Comparison of ENCODE assay signal across 17 cellular contexts in genomic region chrX:111761578-111762135, GRCh38.
DNase-seq lines count a peak whose midpoint lies in the region; ATAC-seq, FAIRE-seq and TF ChIP-seq lines count a peak whose summit lies in the region.
"Had no signal": no experiment of that assay in that cellular context is flagged by ENCODE, and none has a peak within 500 bp of the region (broad histone marks: within the 10 kb centered on the region; RNA-seq: fewer than 3 reads in every experiment).

No MANE protein-coding gene starts in this region.

- H3K27me3 Mint-ChIP-seq in activated naive CD4-positive, alpha-beta T cell treated with anti-CD3 and anti-CD28 coated beads, Interleukin-2, amount 50 U/mL, for 24 hours, result no peaks in the 10 kb centered on the region
- H3K27me3 Mint-ChIP-seq in H9 (ENCODE audit: low read depth) (no peaks in the 10 kb centered on the region), astrocyte (ENCODE audit: low read depth, unreplicated experiment) (no peaks in the 10 kb centered on the region), MCF 10A (ENCODE audit: insufficient read depth, unreplicated experiment) (peaks cover 65% of the 10 kb centered on the region)
- no peaks in the 10 kb centered on the region for H3K27me3 Mint-ChIP-seq in stimulated activated naive CD8-positive, alpha-beta T cell treated with anti-CD3 and anti-CD28 coated beads, Interleukin-15, amount 100 ng/mL, for 72 hours
- H3K27me3 Mint-ChIP-seq: B cell had no signal

- intact Hi-C loops in MCF 10A (cut with micrococcal nuclease), result no loop called here
- intact Hi-C loops in body of pancreas (cut with DNase I), result no loop called here

- no peaks in the 10 kb centered on the region for H3K4me1 ChIP-seq in H9 (ENCODE audit: insufficient read depth, low read length)
- H3K4me1 ChIP-seq in astrocyte (ENCODE audit: insufficient read depth, low read length), result no peaks in the 10 kb centered on the region
- no peaks in the 10 kb centered on the region for H3K4me1 ChIP-seq in body of pancreas
- H3K4me1 ChIP-seq: Caco-2 had no signal

- peak; percentile 58 for ATAC-seq in stimulated activated naive CD8-positive, alpha-beta T cell treated with anti-CD3 and anti-CD28 coated beads, Interleukin-15, amount 100 ng/mL, for 72 hours
- no peak for ATAC-seq in body of pancreas

- H3K4me2 ChIP-seq in H9 (ENCODE audit: insufficient read depth, insufficient read length, low read length) (no peak overlapping the region), astrocyte (ENCODE audit: low read length) (no peak overlapping the region)

- peak; percentile 99 for FAIRE-seq in astrocyte (lab: Jason Lieb, UNC)
- FAIRE-seq: A204.1, H54 had no signal

- H3K4me3 Mint-ChIP-seq in activated naive CD4-positive, alpha-beta T cell treated with anti-CD3 and anti-CD28 coated beads, Interleukin-2, amount 50 U/mL, for 24 hours, result no peak overlapping the region
- H3K4me3 Mint-ChIP-seq in H9 (no peak overlapping the region), astrocyte (ENCODE audit: unreplicated experiment) (no peak overlapping the region), MCF 10A (ENCODE audit: unreplicated experiment) (no peak overlapping the region)
- no peak overlapping the region for H3K4me3 Mint-ChIP-seq in stimulated activated naive CD8-positive, alpha-beta T cell treated with anti-CD3 and anti-CD28 coated beads, Interleukin-15, amount 100 ng/mL, for 72 hours
- H3K4me3 Mint-ChIP-seq: B cell; CD8-positive, alpha-beta memory T cell had no signal

- H3K14ac ChIP-seq in H9 (ENCODE audit: insufficient read depth, low read length), result no peak overlapping the region

- H3K9me3 ChIP-seq in H9 (ENCODE audit: control insufficient read depth, low read depth, low read length), result no peaks in the 10 kb centered on the region
- no peaks in the 10 kb centered on the region for H3K9me3 ChIP-seq in astrocyte (ENCODE audit: insufficient read depth, low read depth, low read length)
- H3K9me3 ChIP-seq in body of pancreas, result no peaks in the 10 kb centered on the region
- H3K9me3 ChIP-seq: Caco-2 had no signal

- no peaks in the 10 kb centered on the region for H3K4me1 Mint-ChIP-seq in activated naive CD4-positive, alpha-beta T cell treated with anti-CD3 and anti-CD28 coated beads, Interleukin-2, amount 50 U/mL, for 24 hours
- no peaks in the 10 kb centered on the region for H3K4me1 Mint-ChIP-seq in H9
- no peaks in the 10 kb centered on the region for H3K4me1 Mint-ChIP-seq in astrocyte (ENCODE audit: low read depth, unreplicated experiment)
- H3K4me1 Mint-ChIP-seq in stimulated activated naive CD8-positive, alpha-beta T cell treated with anti-CD3 and anti-CD28 coated beads, Interleukin-15, amount 100 ng/mL, for 72 hours, result peaks cover 12% of the 10 kb centered on the region
- no peaks in the 10 kb centered on the region for H3K4me1 Mint-ChIP-seq in MCF 10A (ENCODE audit: insufficient read depth, unreplicated experiment)
- H3K4me1 Mint-ChIP-seq: B cell had no signal

- H3K27ac Mint-ChIP-seq in activated naive CD4-positive, alpha-beta T cell treated with anti-CD3 and anti-CD28 coated beads, Interleukin-2, amount 50 U/mL, for 24 hours, result peak overlapping the region; percentile 30
- peak overlapping the region in 2 of 3 experiments; percentile 13 to 94; a peak in 2 of 7 replicates for H3K27ac Mint-ChIP-seq in H9
- no peak overlapping the region for H3K27ac Mint-ChIP-seq in astrocyte (ENCODE audit: unreplicated experiment)
- peak overlapping the region; percentile 85 to 86 for H3K27ac Mint-ChIP-seq in stimulated activated naive CD8-positive, alpha-beta T cell treated with anti-CD3 and anti-CD28 coated beads, Interleukin-15, amount 100 ng/mL, for 72 hours
- H3K27ac Mint-ChIP-seq in MCF 10A (ENCODE audit: low read depth, unreplicated experiment), result no peak overlapping the region
- H3K27ac Mint-ChIP-seq: B cell had no signal

- H3K4ac ChIP-seq in H9 (ENCODE audit: low read depth, low read length), result no peak overlapping the region

- TF ChIP-seq POLR2A in body of pancreas (IDR thresholded peaks at IDR 0.05), result no peak

- H3K79me2 ChIP-seq in H9 (ENCODE audit: insufficient read depth, low read length) (no peaks in the 10 kb centered on the region), astrocyte (ENCODE audit: insufficient read depth, low read length) (no peaks in the 10 kb centered on the region)

- H2AK5ac ChIP-seq in H9 (ENCODE audit: insufficient read length, low read length), result no peak overlapping the region

- H3K4me3 ChIP-seq in astrocyte (ENCODE audit: insufficient read depth, low read depth, low read length), result no peak overlapping the region
- no peak overlapping the region for H3K4me3 ChIP-seq in body of pancreas
- H3K4me3 ChIP-seq: GM23248 had no signal

- BruUV-seq in MCF 10A (replicated peaks; lab: Mats Ljungman, UMichigan), result no TSS peak

- H3K9me3 Mint-ChIP-seq in activated naive CD4-positive, alpha-beta T cell treated with anti-CD3 and anti-CD28 coated beads, Interleukin-2, amount 50 U/mL, for 24 hours, result no peaks in the 10 kb centered on the region
- H3K9me3 Mint-ChIP-seq in H9 (no peaks in the 10 kb centered on the region), astrocyte (ENCODE audit: unreplicated experiment) (no peaks in the 10 kb centered on the region), MCF 10A (ENCODE audit: unreplicated experiment) (no peaks in the 10 kb centered on the region)
- no peaks in the 10 kb centered on the region for H3K9me3 Mint-ChIP-seq in stimulated activated naive CD8-positive, alpha-beta T cell treated with anti-CD3 and anti-CD28 coated beads, Interleukin-15, amount 100 ng/mL, for 72 hours
- H3K9me3 Mint-ChIP-seq: CD8-positive, alpha-beta memory T cell had no signal

- H4K20me1 ChIP-seq in H9 (ENCODE audit: control insufficient read depth, insufficient read depth, insufficient read length) (no peaks in the 10 kb centered on the region), astrocyte (ENCODE audit: insufficient read depth, low read length) (no peaks in the 10 kb centered on the region)

- CTCF ChIA-PET in MCF 10A (lab: Yijun Ruan, JAX), result no interaction called here

- no peak overlapping the region for H2BK120ac ChIP-seq in H9 (ENCODE audit: low read depth, low read length, poor library complexity, severe bottlenecking)

- no peak overlapping the region for H4K5ac ChIP-seq in H9 (ENCODE audit: insufficient read length, low read depth, low read length)

- no peak for DNase-seq in activated naive CD4-positive, alpha-beta T cell treated with Interleukin-2 at 50 U/mL for 16 hours
- DNase-seq in H9 (no peak), astrocyte (ENCODE audit: low read depth) (no peak), MCF 10A (ENCODE audit: unreplicated experiment) (no peak), body of pancreas (no peak)
- DNase-seq in stimulated activated naive CD8-positive, alpha-beta T cell treated with anti-CD3 and anti-CD28 coated beads, Interleukin-15, amount 100 ng/mL, for 72 hours, result no peak
- DNase-seq: Caco-2; CD8-positive, alpha-beta memory T cell; DMS53; GF-D8; GM23248 had no signal

- H3K27ac ChIP-seq in H9 (ENCODE audit: insufficient read length, low read depth, low read length) (no peak overlapping the region), astrocyte (ENCODE audit: low read depth, low read length) (no peak overlapping the region), body of pancreas (no peak overlapping the region)
- H3K27ac ChIP-seq: C4-2B, GM23248, HL-60 had no signal

- POLR2A ChIA-PET in MCF 10A (lab: Yijun Ruan, JAX), result no interaction called here

- no peak overlapping the region for H3T11ph ChIP-seq in H9 (ENCODE audit: low read length)

- H2AFZ ChIP-seq in H9 (ENCODE audit: low read length), result no peak overlapping the region
- H2AFZ ChIP-seq in astrocyte (ENCODE audit: low read depth, low read length), result no peak overlapping the region
- H2AFZ ChIP-seq: GM23248 had no signal

- H3K23ac ChIP-seq in H9 (ENCODE audit: insufficient read length, low read depth, low read length), result no peak overlapping the region

- H2BK15ac ChIP-seq in H9 (ENCODE audit: low read depth, low read length), result no peak overlapping the region

- no peak overlapping the region for H4K8ac ChIP-seq in H9 (replicated peaks; ENCODE audit: insufficient read length, low read depth, low read length)

- no peak overlapping the region for H2BK20ac ChIP-seq in H9 (ENCODE audit: low read depth, low read length, poor library complexity, severe bottlenecking)

- no peaks in the 10 kb centered on the region for H3K79me1 ChIP-seq in H9 (ENCODE audit: insufficient read depth, low read depth, low read length, poor library complexity, severe bottlenecking)

- H3K23me2 ChIP-seq in H9 (ENCODE audit: insufficient read length, low read depth, low read length, poor library complexity, severe bottlenecking), result no peaks in the 10 kb centered on the region

- H3K27me3 ChIP-seq in H9 (ENCODE audit: insufficient read depth, low read length) (no peaks in the 10 kb centered on the region), astrocyte (ENCODE audit: insufficient read depth, low read length) (no peaks in the 10 kb centered on the region), body of pancreas (no peaks in the 10 kb centered on the region)

- H3K36me3 ChIP-seq in astrocyte (ENCODE audit: insufficient read depth, low read length) (no peaks in the 10 kb centered on the region), body of pancreas (replicated peaks in 1 of 2; ENCODE audit: insufficient read depth in 1 of 2, low read depth in 2 of 2) (no peaks in the 10 kb centered on the region)

- H3K9ac ChIP-seq in H9 (ENCODE audit: extremely low read depth, insufficient read length, low read length) (no peak overlapping the region), astrocyte (ENCODE audit: low read length) (no peak overlapping the region)
- H3K9ac ChIP-seq: GM23248 had no signal

- TF ChIP-seq CTCF in H9 (conservative IDR thresholded peaks at IDR 0.05) (no peak), astrocyte (IDR thresholded peaks at IDR 0.05; ENCODE audit: insufficient read depth, low read depth, low read length) (no peak), MCF 10A (IDR thresholded peaks at IDR 0.05; ENCODE audit: unreplicated experiment) (no peak), body of pancreas (IDR thresholded peaks at IDR 0.05) (no peak)

- H2BK5ac ChIP-seq in H9 (ENCODE audit: insufficient read length, low read length), result no peak overlapping the region

- peaks cover 19% of the 10 kb centered on the region for H3K36me3 Mint-ChIP-seq in activated naive CD4-positive, alpha-beta T cell treated with anti-CD3 and anti-CD28 coated beads, Interleukin-2, amount 50 U/mL, for 24 hours
- H3K36me3 Mint-ChIP-seq in H9 (ENCODE audit: insufficient read depth in 1 of 3, low read depth in 3 of 3) (peaks cover 10 to 36% (median 29%) of the 10 kb centered on the region in 3 experiments), astrocyte (ENCODE audit: low read depth, unreplicated experiment) (no peaks in the 10 kb centered on the region), MCF 10A (ENCODE audit: insufficient read depth, unreplicated experiment) (peaks cover 17% of the 10 kb centered on the region)

- H3K56ac ChIP-seq in H9 (ENCODE audit: insufficient read length, low read depth, low read length), result no peak overlapping the region

- no peak overlapping the region for H3K18ac ChIP-seq in H9 (ENCODE audit: insufficient read length, low read depth, low read length)

- no peak overlapping the region for H4K91ac ChIP-seq in H9 (ENCODE audit: insufficient read length, low read depth, low read length)

- H2BK12ac ChIP-seq in H9 (ENCODE audit: insufficient read length, low read depth, low read length), result no peak overlapping the region

- no CpG with 5 or more reads among the region's 3 CpGs for WGBS in H9 (ENCODE audit: extremely low coverage, insufficient read length, low lambda C conversion rate)
- 83 to 89% methylated on average over 3 of the region's 3 CpGs for WGBS in body of pancreas, 2 donors

Comparison
In these comparisons a context has a peak if more than half of its experiments do, and no peak if none do; other contexts are left out.
1. H3K27ac Mint-ChIP-seq: peak in activated naive CD4-positive, alpha-beta T cell treated with anti-CD3 and anti-CD28 coated beads, Interleukin-2, amount 50 U/mL, for 24 hours (single experiment), H9 (2 of 3) and stimulated activated naive CD8-positive, alpha-beta T cell treated with anti-CD3 and anti-CD28 coated beads, Interleukin-15, amount 100 ng/mL, for 72 hours (2 of 2); none in astrocyte (single experiment) and MCF 10A (single experiment).